ENCODE assay signal across 8 cellular contexts in genomic region chr11:67401495-67402191, GRCh38. TPM values are rescaled to one million over a fixed set of nuclear protein-coding genes. Genes with fewer than 3 reads are reported as not detected.
DNase-seq lines count a peak whose midpoint lies in the region; ATAC-seq and TF ChIP-seq lines count a peak whose summit lies in the region.

PPP1CA (minus strand) TSS chr11:67401858; CDS start chr11:67401782, 76 bp downstream.

- peak; percentile 35 for ATAC-seq in GM21526 (IDR thresholded peaks at IDR 0.05; ENCODE audit: low FRiP score, unreplicated experiment)

- no TSS peak for BruUV-seq in PC-9 (replicated peaks; lab: Mats Ljungman, UMichigan)

- TF ChIP-seq CTCF in PC-9 (conservative IDR thresholded peaks at IDR 0.05) (peak; percentile 35; the same call in 1 of the 2 replicates), epithelial cell of proximal tubule (conservative IDR thresholded peaks at IDR 0.05; ENCODE audit: low read depth, low read length) (peak; percentile 17)

- peak within 1 kb of the TSS; percentile 84 to 97 for H3K9ac ChIP-seq in mucosa of rectum (ENCODE audit: low read depth in 1 of 2, low read length in 2 of 2)

- CTCF ChIA-PET in PC-9 (lab: Charles Lee), result interaction anchor here (0.6 to 1.9 kb wide), 11 partner anchors 9 to 274 kb away, joined by 3 to 10 read pairs (median 5); partner anchors contain the start of genes PITPNM1, POLD4 and TMEM134

- H3K27ac ChIP-seq in PC-9 (peak within 1 kb of the TSS; percentile 41; the same call in 1 of the 2 replicates), mucosa of rectum (ENCODE audit: low read depth in 2 of 2, low read length in 2 of 2) (peak within 1 kb of the TSS; percentile 88 to 97)

- H3K27me3 ChIP-seq in PC-9 (ENCODE audit: insufficient read depth, low read depth) (no peaks in the 10 kb centered on the region), mucosa of rectum (ENCODE audit: control insufficient read depth in 2 of 2, insufficient read depth in 2 of 2, low read length in 2 of 2) (no peaks in the 10 kb centered on the region)

- no peaks in the 10 kb centered on the region for H3K9me2 ChIP-seq in PC-9 (ENCODE audit: insufficient read depth)

- H3K4me1 ChIP-seq in PC-9 (replicated peaks; ENCODE audit: insufficient read depth) (peaks cover 14% of the 10 kb centered on the region), mucosa of rectum (ENCODE audit: control insufficient read depth in 2 of 2, insufficient read depth in 2 of 2, low read length in 2 of 2) (peaks cover 18 to 24% of the 10 kb centered on the region in 2 donors)

- no peak for TF ChIP-seq EP300 in Ishikawa (IDR thresholded peaks at IDR 0.05; ENCODE audit: borderline replicate concordance)

- peaks cover 16% of the 10 kb centered on the region; the same call in 1 of the 2 replicates for H3F3A ChIP-seq in PC-9 (ENCODE audit: insufficient read depth, low read depth)

- peaks cover 20% of the 10 kb centered on the region for H3K79me2 ChIP-seq in PC-9 (ENCODE audit: low read depth)

- intact Hi-C loops in PC-9 (cut with micrococcal nuclease; ENCODE audit: unreplicated experiment), result loop anchor here (1.0 to 2.0 kb wide), 3 partner anchors 67 to 205 kb away; partner anchors contain the start of genes NDUFV1 and TMEM134

- H3K9me3 ChIP-seq in PC-9 (ENCODE audit: insufficient read depth, low read depth) (no peaks in the 10 kb centered on the region), mucosa of rectum (ENCODE audit: control insufficient read depth in 2 of 2, low read length in 2 of 2) (no peaks in the 10 kb centered on the region)

- H3K4me2 ChIP-seq in PC-9, result peak within 1 kb of the TSS; percentile 87

- H3K4me3 ChIP-seq in PC-9, result peak within 1 kb of the TSS; percentile 99
- H3K4me3 ChIP-seq in epithelial cell of proximal tubule (ENCODE audit: low read depth, low read length), result peak within 1 kb of the TSS; percentile 99
- H3K4me3 ChIP-seq in mucosa of rectum (ENCODE audit: low read length in 2 of 2), result peak within 1 kb of the TSS; percentile 73 to 83

- 0 out of 2 replicates have a peak, but pooled peaks cover 6% of the 10 kb centered on the region for H3K36me3 ChIP-seq in PC-9 (ENCODE audit: low read depth)
- H3K36me3 ChIP-seq in mucosa of rectum (ENCODE audit: control insufficient read depth in 2 of 2, insufficient read depth in 2 of 2, low read length in 2 of 2), result peaks cover 24 to 27% of the 10 kb centered on the region in 2 donors

- POLR2A ChIA-PET in PC-9 (lab: Charles Lee; ENCODE audit: unreplicated experiment), result interaction anchor here (0.5 to 1.2 kb wide), 17 partner anchors 9 to 1031 kb away, joined by 3 to 17 read pairs (median 5); partner anchors contain the start of genes AIP and TMEM134

- no peak; the same call in 1 of the 2 replicates for TF ChIP-seq RAD21 in Ishikawa (IDR thresholded peaks at IDR 0.05; ENCODE audit: low read depth)

- H2AFZ ChIP-seq in PC-9, result peak within 1 kb of the TSS; percentile 80

- H4K20me1 ChIP-seq in PC-9 (ENCODE audit: insufficient read depth), result peaks cover 3% of the 10 kb centered on the region; the same call in 1 of the 2 replicates

- DNase-seq in DMS 273 treated with DMSO at 0.1 percent for 48 hours (lab: John Stamatoyannopoulos, UW) (peak; percentile 34), PC-9 (peak; percentile 64 to 94), activated T-cell treated with anti-CD3 and anti-CD28 coated beads for 48 hours (ENCODE audit: low read depth) (peak; percentile 93), epithelial cell of proximal tubule (ENCODE audit: low read depth) (no peak)
- DNase-seq in stimulated activated CD8-positive, alpha-beta memory T cell treated with anti-CD3 and anti-CD28 coated beads, Interleukin-4, amount 100 ng/mL, for 4 hours (ENCODE audit: low read depth in 2 of 2, low spot score in 1 of 2), result peak; percentile 81 to 89

TF ChIP-seq in Ishikawa, 13 proteins besides CTCF, POLR2A, EP300 and RAD21:
- TF ChIP-seq MAX (IDR thresholded peaks at IDR 0.05) (peak; percentile 72; the same call in 1 of the 2 replicates), REST (IDR thresholded peaks at IDR 0.05; ENCODE audit: low read depth) (no peak), TEAD4 (IDR thresholded peaks at IDR 0.05) (no peak), FOXM1 (IDR thresholded peaks at IDR 0.05; ENCODE audit: borderline replicate concordance, low read depth) (no peak), NFIC (IDR thresholded peaks at IDR 0.05) (peak; percentile 35; the same call in 1 of the 2 replicates), ZBTB7A (IDR thresholded peaks at IDR 0.05; ENCODE audit: low read depth) (no peak), EGR1 (IDR thresholded peaks at IDR 0.05) (no peak), TCF12 (IDR thresholded peaks at IDR 0.05; ENCODE audit: low read depth) (no peak), CREB1 (IDR thresholded peaks at IDR 0.05; ENCODE audit: low read depth) (no peak), CEBPB (IDR thresholded peaks at IDR 0.05) (no peak), TAF1 (IDR thresholded peaks at IDR 0.05; ENCODE audit: low read depth) (peak; percentile 11; the same call in 1 of the 2 replicates), YY1 (IDR thresholded peaks at IDR 0.05; ENCODE audit: low read depth) (peak; percentile 80), USF1 (IDR thresholded peaks at IDR 0.05) (no peak)

RNA-seq across cellular contexts. Expression of gene PPP1CA, which starts in this region (rescaled TPM):
- total RNA-seq in PC-9 (2021) (306 and 351 TPM in 2 replicates), epithelial cell of proximal tubule (359 and 365 TPM in 2 replicates)
